ENCODE assay signal across 1 cellular context in the genomic region with DNA sequence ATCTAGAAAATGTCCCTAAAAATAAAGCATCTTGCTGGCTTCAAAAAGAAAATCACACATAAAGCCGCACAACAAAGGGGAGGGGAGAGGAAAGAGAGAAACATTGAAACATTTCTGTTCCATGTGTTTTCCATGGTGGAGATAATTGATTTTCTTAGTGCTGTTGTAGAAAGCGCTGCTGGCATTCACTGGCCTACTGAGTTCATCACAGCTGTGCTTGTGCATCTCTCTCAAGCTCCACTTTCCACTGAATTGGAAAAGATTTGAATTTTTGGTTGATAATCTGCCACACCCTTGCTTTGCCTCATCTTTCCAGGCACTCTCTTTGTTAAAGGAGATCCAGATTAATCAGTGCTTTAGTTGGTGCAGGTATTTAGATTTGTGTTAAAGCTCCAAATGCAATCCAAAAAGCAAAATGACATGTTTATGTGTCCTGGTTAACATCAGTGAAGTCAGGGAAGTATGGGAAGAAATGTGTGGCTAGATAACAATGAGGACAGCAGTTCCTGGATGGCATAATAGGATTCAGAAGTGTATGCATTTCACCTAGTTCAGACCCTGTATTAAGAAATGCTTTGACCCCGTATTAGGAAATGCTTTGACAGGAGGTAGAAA.
TF ChIP-seq lines count a peak whose summit lies in the region.

No MANE protein-coding gene starts in this region.

TF ChIP-seq in H1, 55 proteins besides CTCF, POLR2A, EP300 and RAD21:
- TF ChIP-seq RBBP5 (IDR thresholded peaks at IDR 0.05; ENCODE audit: borderline replicate concordance, low read depth, low read length) (no peak), SUZ12 (IDR thresholded peaks at IDR 0.05; ENCODE audit: low read length) (no peak), MAFK (IDR thresholded peaks at IDR 0.05; ENCODE audit: low read depth, low read length) (no peak), CTBP2 (IDR thresholded peaks at IDR 0.05; ENCODE audit: borderline replicate concordance, insufficient read depth, insufficient read length, low read length) (no peak), ASH2L (IDR thresholded peaks at IDR 0.05; ENCODE audit: low read length) (no peak), JUN (IDR thresholded peaks at IDR 0.05; ENCODE audit: low read depth, low read length) (no peak), POLR2AphosphoS5 (IDR thresholded peaks at IDR 0.05; ENCODE audit: low read depth, low read length) (no peak), TCF12 (IDR thresholded peaks at IDR 0.05; ENCODE audit: low read depth, low read length) (no peak), POU5F1 (IDR thresholded peaks at IDR 0.05; ENCODE audit: low read depth, low read length) (no peak), YY1 (IDR thresholded peaks at IDR 0.05; ENCODE audit: low read depth, low read length) (no peak), EGR1 (IDR thresholded peaks at IDR 0.05; ENCODE audit: borderline replicate concordance, low read depth, low read length) (no peak), CEBPB (IDR thresholded peaks at IDR 0.05; ENCODE audit: low read depth, low read length) (no peak), USF2 (IDR thresholded peaks at IDR 0.05; ENCODE audit: low read length) (no peak), NANOG (IDR thresholded peaks at IDR 0.05; ENCODE audit: insufficient read depth, low read depth, low read length, poor library complexity, severe bottlenecking) (no peak), HDAC6 (IDR thresholded peaks at IDR 0.05; ENCODE audit: low read depth, low read length) (no peak), CHD7 (IDR thresholded peaks at IDR 0.05; ENCODE audit: insufficient replicate concordance, low read length) (no peak), GABPA (IDR thresholded peaks at IDR 0.05; ENCODE audit: borderline replicate concordance, insufficient read depth, low read length) (no peak), JUND (IDR thresholded peaks at IDR 0.05; ENCODE audit: low read length) (no peak)
- TF ChIP-seq, protein P1, sequence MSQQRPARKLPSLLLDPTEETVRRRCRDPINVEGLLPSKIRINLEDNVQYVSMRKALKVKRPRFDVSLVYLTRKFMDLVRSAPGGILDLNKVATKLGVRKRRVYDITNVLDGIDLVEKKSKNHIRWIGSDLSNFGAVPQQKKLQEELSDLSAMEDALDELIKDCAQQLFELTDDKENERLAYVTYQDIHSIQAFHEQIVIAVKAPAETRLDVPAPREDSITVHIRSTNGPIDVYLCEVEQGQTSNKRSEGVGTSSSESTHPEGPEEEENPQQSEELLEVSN (IDR thresholded peaks at IDR 0.05): no peak
